In the genomic region with DNA sequence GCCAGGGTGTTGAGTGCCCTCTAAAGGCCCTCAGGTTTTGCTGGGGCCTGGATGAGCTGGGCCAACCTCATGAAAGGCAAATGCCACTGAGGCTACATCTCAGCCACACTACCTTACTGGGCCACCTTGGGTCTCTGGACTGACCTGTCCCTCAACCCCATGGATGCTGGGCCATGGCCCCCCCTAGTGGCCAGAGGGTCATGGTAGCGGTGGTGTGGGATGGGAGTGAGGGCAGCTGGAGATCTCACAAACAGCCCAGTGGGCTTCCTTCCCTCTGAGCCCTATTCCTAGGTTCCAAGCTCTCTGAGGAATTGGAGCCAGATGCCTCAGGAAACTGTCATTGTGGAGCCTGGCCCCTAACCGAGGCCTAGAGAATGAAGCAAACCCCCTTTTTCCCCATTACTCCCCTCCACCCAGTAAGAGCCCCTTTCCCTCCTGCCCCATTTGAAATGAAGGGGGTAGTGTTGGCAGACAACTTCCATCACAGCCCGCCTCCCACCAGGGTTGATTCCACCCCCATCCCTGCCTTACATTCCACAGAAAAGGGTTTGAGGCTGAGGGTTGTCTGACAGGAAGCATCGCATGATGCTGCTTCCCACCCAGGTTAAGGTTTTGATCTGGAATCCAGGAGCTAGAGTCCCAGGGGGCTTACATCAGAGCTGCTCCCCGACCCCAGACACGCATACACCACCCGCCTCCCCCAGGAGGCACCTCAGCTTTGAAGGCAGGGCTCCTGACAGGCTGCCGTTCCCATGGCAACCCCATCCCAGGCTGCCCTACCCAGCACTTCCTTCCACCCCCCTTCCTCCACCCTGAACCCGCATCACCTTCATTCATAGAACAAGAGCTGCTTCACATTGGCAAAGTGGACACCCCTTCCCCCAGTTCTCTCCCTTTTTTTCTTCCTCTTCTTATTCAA, we compare ENCODE assay signal across 8 cellular contexts.
DNase-seq lines count a peak whose midpoint lies in the region; ATAC-seq and TF ChIP-seq lines count a peak whose summit lies in the region.

No MANE protein-coding gene starts in this region.

- peaks cover 5% of the 10 kb centered on the region for H3K27me3 ChIP-seq in CD8-positive, alpha-beta T cell (ENCODE audit: insufficient read depth, low read length)

- no peaks in the 10 kb centered on the region for H3K4me1 ChIP-seq in CD8-positive, alpha-beta T cell (ENCODE audit: insufficient read depth, low read length)
- H3K4me1 ChIP-seq in HEK293 (ENCODE audit: control insufficient read depth, insufficient read depth, low read length): no peaks in the 10 kb centered on the region

- H3K4me3 Mint-ChIP-seq in CD8-positive, alpha-beta T cell: no peak overlapping the region

- no peak overlapping the region for H3K4me3 ChIP-seq in CD8-positive, alpha-beta T cell (ENCODE audit: low read depth, low read length)
- H3K4me3 ChIP-seq in HEK293 (ENCODE audit: low read depth, low read length): no peak overlapping the region
- H3K4me3 ChIP-seq in astrocyte of the spinal cord (ENCODE audit: low read depth, low read length): no peak overlapping the region

- H3K9me3 ChIP-seq in CD8-positive, alpha-beta T cell (ENCODE audit: low read length): no peaks in the 10 kb centered on the region
- no peaks in the 10 kb centered on the region for H3K9me3 ChIP-seq in HEK293 (ENCODE audit: control insufficient read depth, insufficient read depth, low read depth, low read length)

- TF ChIP-seq CTCF in CD8-positive, alpha-beta T cell (IDR thresholded peaks at IDR 0.05): no peak
- peak; percentile 55; the same call in 1 of the 2 replicates for TF ChIP-seq CTCF in HEK293 (tag by site-specific recombination; IDR thresholded peaks at IDR 0.05)
- peak; percentile 62 for TF ChIP-seq CTCF in astrocyte of the spinal cord (IDR thresholded peaks at IDR 0.05; ENCODE audit: low read depth, low read length)

- in situ Hi-C loops in astrocyte of the spinal cord (cut with HindIII; ENCODE audit: low sequenced_read_pairs): no loop called here

- no peaks in the 10 kb centered on the region for H3K36me3 Mint-ChIP-seq in CD8-positive, alpha-beta T cell

- H3K27me3 Mint-ChIP-seq in CD8-positive, alpha-beta T cell (ENCODE audit: low read depth): peaks cover 34% of the 10 kb centered on the region

- ATAC-seq in CD8-positive, alpha-beta T cell: peak; percentile 40
- ATAC-seq in HG02852 (IDR thresholded peaks at IDR 0.05; ENCODE audit: unreplicated experiment): no peak

- H3K27ac Mint-ChIP-seq in CD8-positive, alpha-beta T cell: no peak overlapping the region

- peak in 5 of 7 experiments; percentile 23 to 63 (median 39) for DNase-seq in CD8-positive, alpha-beta T cell
- DNase-seq in SW480 (ENCODE audit: low spot score) (peak; percentile 59), astrocyte of the spinal cord (ENCODE audit: low read depth, low spot score) (no peak), kidney glomerular epithelial cell (lab: John Stamatoyannopoulos, UW) (peak; percentile 29), foreskin melanocyte (no peak)
- DNase-seq in stimulated activated CD8-positive, alpha-beta memory T cell treated with anti-CD3 and anti-CD28 coated beads, Interleukin-15, amount 100 ng/mL, for 24 hours (ENCODE audit: low read depth): peak; percentile 2

- POLR2A ChIA-PET in CD8-positive, alpha-beta T cell (lab: Charles Lee): interaction anchor here (1.4 kb wide), 1 partner anchor 11 kb away, joined by 3 read pairs; no protein-coding TSS in a partner anchor
- POLR2A ChIA-PET in HEK293 (lab: Yijun Ruan, JAX): no interaction called here

- intact Hi-C loops in CD8-positive, alpha-beta T cell (cut with DNase I, micrococcal nuclease): loop anchor here (1.0 to 5.0 kb wide), 4 partner anchors 63 to 122 kb away; a partner anchor contains a TSS

- no peaks in the 10 kb centered on the region for H3K9me3 Mint-ChIP-seq in CD8-positive, alpha-beta T cell

- CTCF ChIA-PET in CD8-positive, alpha-beta T cell (lab: Charles Lee): interaction anchor here (0.8 to 5.5 kb wide), 16 partner anchors 8 to 151 kb away, joined by 3 to 49 read pairs (median 4); a partner anchor contains a TSS
- CTCF ChIA-PET in HEK293 (lab: Yijun Ruan, JAX): interaction anchor here (0.5 to 8.5 kb wide), 36 partner anchors 8 to 1502 kb away, joined by 3 to 77 read pairs (median 4); a partner anchor contains a TSS

- no peak overlapping the region for H3K27ac ChIP-seq in CD8-positive, alpha-beta T cell (ENCODE audit: low read depth, low read length)
- no peak overlapping the region for H3K27ac ChIP-seq in HEK293 (ENCODE audit: extremely low read depth, low read depth, low read length)

- peaks cover 2% of the 10 kb centered on the region for H3K4me1 Mint-ChIP-seq in CD8-positive, alpha-beta T cell (ENCODE audit: low read depth)

- H3K36me3 ChIP-seq in CD8-positive, alpha-beta T cell (ENCODE audit: insufficient read depth, low read length): no peaks in the 10 kb centered on the region
- no peaks in the 10 kb centered on the region for H3K36me3 ChIP-seq in HEK293 (ENCODE audit: control insufficient read depth in 2 of 2, insufficient read depth in 1 of 2, low read length in 2 of 2)

TF ChIP-seq in HEK293, 187 proteins besides CTCF, POLR2A, EP300 and RAD21:
- TF ChIP-seq ZNF654 (tag by site-specific recombination; IDR thresholded peaks at IDR 0.05; ENCODE audit: low read depth) (peak; percentile 52), ZNF2 (tag by site-specific recombination; IDR thresholded peaks at IDR 0.05) (0 out of 2 replicates have a peak, but pooled peaks have one; percentile 19), ZEB2 (tag by site-specific recombination; IDR thresholded peaks at IDR 0.05) (no peak)

Comparison
In these comparisons a context has a peak if more than half of its experiments do, and no peak if none do; other contexts are left out.
1. DNase-seq: peak in CD8-positive, alpha-beta T cell (5 of 7), SW480 (single experiment), kidney glomerular epithelial cell (single experiment) and stimulated activated CD8-positive, alpha-beta memory T cell treated with anti-CD3 and anti-CD28 coated beads, Interleukin-15, amount 100 ng/mL, for 24 hours (single experiment); none in astrocyte of the spinal cord (single experiment) and foreskin melanocyte (single experiment).